In the genomic region with DNA sequence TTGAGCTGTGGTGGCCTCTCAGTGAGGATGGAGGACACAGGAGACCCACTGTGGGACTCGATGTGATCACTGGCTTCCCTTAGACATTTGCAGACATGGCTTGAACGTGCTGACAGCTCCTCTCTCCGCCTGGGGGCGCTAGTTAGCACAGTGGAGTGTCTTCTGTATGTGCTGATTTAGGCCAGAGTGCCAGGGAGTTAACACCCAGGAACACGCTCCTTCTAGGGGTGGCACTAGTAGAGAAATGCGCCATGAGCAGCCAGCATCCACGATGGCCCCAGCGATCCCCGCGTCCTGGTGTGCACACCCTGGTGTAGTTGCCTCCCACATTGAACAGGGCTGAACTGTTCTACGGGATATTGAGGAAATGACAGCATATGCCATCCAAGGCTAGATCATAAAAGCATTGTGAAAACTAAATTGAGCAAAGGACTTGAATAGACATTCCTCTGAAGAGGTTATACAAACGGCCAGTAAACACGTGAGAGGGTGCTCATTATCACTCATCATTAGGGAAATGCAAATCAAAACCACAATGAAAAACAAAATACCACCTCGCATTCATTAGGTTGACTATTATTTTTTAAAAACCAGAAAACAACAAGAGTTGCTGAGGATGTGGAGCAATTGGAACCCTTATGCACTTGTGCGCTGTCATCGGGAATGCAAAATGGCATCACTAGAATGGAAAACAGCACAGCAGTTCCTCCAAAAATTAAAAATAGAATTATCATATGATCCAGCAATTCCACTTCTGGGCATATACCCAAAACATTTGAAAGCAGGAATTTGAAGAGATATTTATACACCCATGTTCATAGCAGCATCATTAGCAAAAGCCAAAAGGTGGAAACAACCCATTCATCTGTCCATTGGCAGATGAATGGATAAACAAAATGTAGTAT, we compare ENCODE assay signal across 10 cellular contexts. TPM values are rescaled to one million over a fixed set of nuclear protein-coding genes. Genes with fewer than 3 reads are reported as not detected.
DNase-seq lines count a peak whose midpoint lies in the region; ATAC-seq and TF ChIP-seq lines count a peak whose summit lies in the region.
"Had no signal": no experiment of that assay in that cellular context is flagged by ENCODE, and none has a peak within 500 bp of the region (broad histone marks: within the 10 kb centered on the region; RNA-seq: fewer than 3 reads in every experiment).

No MANE protein-coding gene starts in this region.

- no peaks in the 10 kb centered on the region for H3K36me3 ChIP-seq in CD8-positive, alpha-beta T cell (ENCODE audit: insufficient read depth, low read length)
- H3K36me3 ChIP-seq: HAP-1 had no signal

- peaks cover 22% of the 10 kb centered on the region for H3K9me3 Mint-ChIP-seq in T-helper 1 cell treated with Interleukin-12 subunit alpha and Interleukin-12 subunit beta and Interleukin-4 antibody, amounts not matched to agents 30 μg/mL and 1 μg/mL, for 36 hours
- peaks cover 11% of the 10 kb centered on the region for H3K9me3 Mint-ChIP-seq in CD8-positive, alpha-beta T cell
- peaks cover 16% of the 10 kb centered on the region for H3K9me3 Mint-ChIP-seq in activated T-cell treated with anti-CD3 and anti-CD28 coated beads, Interleukin-2, amount 50 U/mL, for 24 hours

- DNase-seq in ACHN (peak; percentile 10), left cardiac atrium (no peak), D341Med (ENCODE audit: low spot score) (no peak)
- DNase-seq in CD8-positive, alpha-beta T cell = no peak
- no peak for DNase-seq in activated T-cell treated with anti-CD3 and anti-CD28 coated beads, Interleukin-2, amount 50 U/mL, for 24 hours

- peaks cover 15% of the 10 kb centered on the region for H3K4me1 ChIP-seq in CD8-positive, alpha-beta T cell (ENCODE audit: insufficient read depth, low read length)

- CTCF ChIA-PET in CD8-positive, alpha-beta T cell (lab: Charles Lee) = interaction anchor here (0.8 to 0.9 kb wide), 4 partner anchors 11 to 133 kb away, joined by 3 read pairs; a partner anchor contains a TSS

- H3K4me1 Mint-ChIP-seq in T-helper 1 cell treated with Interleukin-12 subunit alpha and Interleukin-12 subunit beta and Interleukin-4 antibody, amounts not matched to agents 30 μg/mL and 1 μg/mL, for 36 hours (ENCODE audit: low read depth) = peaks cover 33% of the 10 kb centered on the region
- peaks cover 19% of the 10 kb centered on the region for H3K4me1 Mint-ChIP-seq in CD8-positive, alpha-beta T cell (ENCODE audit: low read depth)
- peaks cover 17% of the 10 kb centered on the region for H3K4me1 Mint-ChIP-seq in activated T-cell treated with anti-CD3 and anti-CD28 coated beads, Interleukin-2, amount 50 U/mL, for 24 hours (ENCODE audit: low read depth)

- peak overlapping the region; percentile 29 for H3K27ac Mint-ChIP-seq in T-helper 1 cell treated with Interleukin-12 subunit alpha and Interleukin-12 subunit beta and Interleukin-4 antibody, amounts not matched to agents 30 μg/mL and 1 μg/mL, for 36 hours
- no peak overlapping the region for H3K27ac Mint-ChIP-seq in CD8-positive, alpha-beta T cell
- no peak overlapping the region for H3K27ac Mint-ChIP-seq in activated T-cell treated with anti-CD3 and anti-CD28 coated beads, Interleukin-2, amount 50 U/mL, for 24 hours

- H3K9me3 ChIP-seq in CD8-positive, alpha-beta T cell (ENCODE audit: low read length) = no peaks in the 10 kb centered on the region
- H3K9me3 ChIP-seq: HAP-1 had no signal

- ATAC-seq in left cardiac atrium (peak; percentile 18 to 60), GM19452 (IDR thresholded peaks at IDR 0.05; ENCODE audit: unreplicated experiment) (no peak)
- ATAC-seq in CD8-positive, alpha-beta T cell = no peak

- peaks cover 9% of the 10 kb centered on the region for H3K27me3 Mint-ChIP-seq in T-helper 1 cell treated with Interleukin-12 subunit alpha and Interleukin-12 subunit beta and Interleukin-4 antibody, amounts not matched to agents 30 μg/mL and 1 μg/mL, for 36 hours (ENCODE audit: low read depth)
- no peaks in the 10 kb centered on the region for H3K27me3 Mint-ChIP-seq in CD8-positive, alpha-beta T cell (ENCODE audit: low read depth)
- H3K27me3 Mint-ChIP-seq in activated T-cell treated with anti-CD3 and anti-CD28 coated beads, Interleukin-2, amount 50 U/mL, for 24 hours = peaks cover 2% of the 10 kb centered on the region

- intact Hi-C loops in left cardiac atrium (cut with DNase I) = no loop called here
- intact Hi-C loops in CD8-positive, alpha-beta T cell (cut with DNase I, micrococcal nuclease) = no loop called here

- no peak overlapping the region for H3K27ac ChIP-seq in CD8-positive, alpha-beta T cell (ENCODE audit: low read depth, low read length)

- peak; percentile 53 for TF ChIP-seq CTCF in GM12872 (IDR thresholded peaks at IDR 0.05; ENCODE audit: insufficient read depth, low read depth, low read length)
- no peak for TF ChIP-seq CTCF in CD8-positive, alpha-beta T cell (IDR thresholded peaks at IDR 0.05)

- no peak overlapping the region for H3K4me3 Mint-ChIP-seq in T-helper 1 cell treated with Interleukin-12 subunit alpha and Interleukin-12 subunit beta and Interleukin-4 antibody, amounts not matched to agents 30 μg/mL and 1 μg/mL, for 36 hours
- no peak overlapping the region for H3K4me3 Mint-ChIP-seq in CD8-positive, alpha-beta T cell
- H3K4me3 Mint-ChIP-seq in activated T-cell treated with anti-CD3 and anti-CD28 coated beads, Interleukin-2, amount 50 U/mL, for 24 hours = no peak overlapping the region

- no peak overlapping the region for H3K4me3 ChIP-seq in CD8-positive, alpha-beta T cell (ENCODE audit: low read depth, low read length)
- H3K4me3 ChIP-seq: HAP-1 had no signal

- POLR2A ChIA-PET in CD8-positive, alpha-beta T cell (lab: Charles Lee) = no interaction called here

- H3K27me3 ChIP-seq in CD8-positive, alpha-beta T cell (ENCODE audit: insufficient read depth, low read length) = no peaks in the 10 kb centered on the region

- in situ Hi-C loops in ACHN (cut with HindIII; ENCODE audit: low pct_ligation_motif_present, low pct_unique_long_range_greater_than_20kb, low sequenced_read_pairs) = no loop called here

- H3K36me3 Mint-ChIP-seq in T-helper 1 cell treated with Interleukin-12 subunit alpha and Interleukin-12 subunit beta and Interleukin-4 antibody, amounts not matched to agents 30 μg/mL and 1 μg/mL, for 36 hours (ENCODE audit: low read depth) = peaks cover 26% of the 10 kb centered on the region
- H3K36me3 Mint-ChIP-seq in CD8-positive, alpha-beta T cell = peaks cover 2% of the 10 kb centered on the region
- H3K36me3 Mint-ChIP-seq in activated T-cell treated with anti-CD3 and anti-CD28 coated beads, Interleukin-2, amount 50 U/mL, for 24 hours (ENCODE audit: low read depth) = peaks cover 2% of the 10 kb centered on the region

RNA-seq across cellular contexts. Expression of a gene that starts 11.6 kb away (rescaled TPM):
- under 1 TPM; 0.34 to 0.74 TPM for total RNA-seq in left cardiac atrium
- under 1 TPM; 0.27 to 0.50 TPM for total RNA-seq in CD8-positive, alpha-beta T cell
- total RNA-seq: Daoy had no signal

RNA-seq across cellular contexts. Expression of a gene that starts 50.8 kb away (rescaled TPM):
- total RNA-seq in left cardiac atrium = not detected
- total RNA-seq in CD8-positive, alpha-beta T cell = not detected
- total RNA-seq: Daoy had no signal

Comparison
In these comparisons a context has a peak if more than half of its experiments do, and no peak if none do; other contexts are left out.
1. ATAC-seq: peak in left cardiac atrium (2 of 2); none in CD8-positive, alpha-beta T cell (single experiment) and GM19452 (single experiment).